ENCODE assay signal across 19 cellular contexts in genomic region chr1:245691897-245692296, GRCh38.
"Had no signal": no experiment of that assay in that cellular context is flagged by ENCODE, and none has a peak within 500 bp of the region (broad histone marks: within the 10 kb centered on the region; RNA-seq: fewer than 3 reads in every experiment).

No MANE protein-coding gene starts in this region.

- H3K4me3 ChIP-seq: coronary artery, dorsolateral prefrontal cortex, esophagus muscularis mucosa, gastroesophageal sphincter, heart right ventricle, left lung, lower lobe of right lung, mucosa of descending colon had no signal

- H3K27me3 ChIP-seq: foreskin keratinocyte, gastroesophageal sphincter had no signal

- H3K4me3 Mint-ChIP-seq: mesothelial cell of epicardium had no signal

- H3K4me1 ChIP-seq: esophagus muscularis mucosa, foreskin keratinocyte, gastroesophageal sphincter, heart right ventricle, lower lobe of right lung had no signal

- DNase-seq: dermis blood vessel endothelial cell; dorsolateral prefrontal cortex; effector CD4-positive, alpha-beta T cell; effector memory CD4-positive, alpha-beta T cell; foreskin keratinocyte; head of caudate nucleus; heart right ventricle; hippocampal formation; left cardiac atrium; left lung; left ventricle myocardium superior; lower lobe of right lung; mesenchymal stem cell; mucosa of descending colon; naive B cell had no signal

- H3K9me3 ChIP-seq: left lung, lower lobe of right lung, mucosa of descending colon had no signal

- H3K27ac ChIP-seq: coronary artery, dorsolateral prefrontal cortex, esophagus muscularis mucosa, foreskin keratinocyte, gastroesophageal sphincter, heart right ventricle, left lung, lower lobe of right lung had no signal

- H3K9me3 Mint-ChIP-seq: mesothelial cell of epicardium had no signal

- H3K36me3 ChIP-seq: esophagus muscularis mucosa, gastroesophageal sphincter, heart right ventricle, left lung, lower lobe of right lung had no signal

- H3K27ac Mint-ChIP-seq: naive B cell had no signal
